In genomic region chr3:189537135-189537534, GRCh38 we compare ENCODE assay signal across 14 cellular contexts.
A peak's percentile ranks its signal among the peaks of the same experiment; 100 is the strongest.
DNase-seq lines count a peak whose midpoint lies in the region; ATAC-seq lines count a peak whose summit lies in the region.
"Had no signal": no experiment of that assay in that cellular context is flagged by ENCODE, and none has a peak within 500 bp of the region (broad histone marks: within the 10 kb centered on the region; RNA-seq: fewer than 3 reads in every experiment).

No MANE protein-coding gene starts in this region.

- no peak for DNase-seq in activated CD4-positive, CD25-positive, alpha-beta regulatory T cell treated with anti-CD3 and anti-CD28 coated beads, Interleukin-2, amount 50 U/mL, for 72 hours
- DNase-seq in activated naive CD4-positive, alpha-beta T cell treated with anti-CD3 and anti-CD28 coated beads, Interleukin-2, amount 50 U/mL, for 16 hours, result no peak
- DNase-seq in activated T-helper 2 cell treated with anti-CD3 and anti-CD28 coated beads, Interferon-gamma antibody, Interleukin-2, Interleukin-4, amounts not matched to agents 10 μg/mL and 5 μg/mL and 100 μg/mL, durations not matched to agents 14 hours and 24 hours and 36 hours (ENCODE audit: low spot score), result no peak
- DNase-seq in naive thymus-derived CD8-positive, alpha-beta T cell, result no peak
- no peak for DNase-seq in DMS153 (lab: John Stamatoyannopoulos, UW)
- DNase-seq: Caco-2; CD8-positive, alpha-beta T cell; DMS53; GF-D8; GOT3; H9 had no signal

- ATAC-seq in activated CD4-positive, CD25-positive, alpha-beta regulatory T cell treated with anti-CD3 and anti-CD28 coated beads, Interleukin-2, amount 50 U/mL, for 24 hours, result peak; percentile 28 to 53
- no peak for ATAC-seq in naive thymus-derived CD8-positive, alpha-beta T cell
- ATAC-seq: CD8-positive, alpha-beta T cell had no signal

- H3K4me3 Mint-ChIP-seq in activated naive CD4-positive, alpha-beta T cell treated with anti-CD3 and anti-CD28 coated beads, Interleukin-2, amount 50 U/mL, for 24 hours, result no peak overlapping the region
- no peak overlapping the region for H3K4me3 Mint-ChIP-seq in activated T-helper 2 cell treated with anti-CD3 and anti-CD28 coated beads, Interferon-gamma antibody, Interleukin-2, Interleukin-4, amounts not matched to agents 10 μg/mL and 5 μg/mL and 100 μg/mL, durations not matched to agents 14 hours and 24 hours and 36 hours (ENCODE audit: low read depth)
- no peak overlapping the region for H3K4me3 Mint-ChIP-seq in naive thymus-derived CD8-positive, alpha-beta T cell
- H3K4me3 Mint-ChIP-seq: CD14-positive monocyte; CD8-positive, alpha-beta T cell; H9 had no signal

- H3K27ac Mint-ChIP-seq in activated naive CD4-positive, alpha-beta T cell treated with anti-CD3 and anti-CD28 coated beads, Interleukin-2, amount 50 U/mL, for 24 hours, result peak overlapping the region; percentile 63
- peak overlapping the region; percentile 30 for H3K27ac Mint-ChIP-seq in activated T-helper 2 cell treated with anti-CD3 and anti-CD28 coated beads, Interferon-gamma antibody, Interleukin-2, Interleukin-4, amounts not matched to agents 10 μg/mL and 5 μg/mL and 100 μg/mL, durations not matched to agents 14 hours and 24 hours and 36 hours
- H3K27ac Mint-ChIP-seq in naive thymus-derived CD8-positive, alpha-beta T cell, result no peak overlapping the region
- H3K27ac Mint-ChIP-seq: CD14-positive monocyte; CD8-positive, alpha-beta T cell; H9 had no signal

- peaks cover 2% of the 10 kb centered on the region for H3K36me3 Mint-ChIP-seq in activated naive CD4-positive, alpha-beta T cell treated with anti-CD3 and anti-CD28 coated beads, Interleukin-2, amount 50 U/mL, for 24 hours
- H3K36me3 Mint-ChIP-seq in activated T-helper 2 cell treated with anti-CD3 and anti-CD28 coated beads, Interferon-gamma antibody, Interleukin-2, Interleukin-4, amounts not matched to agents 10 μg/mL and 5 μg/mL and 100 μg/mL, durations not matched to agents 14 hours and 24 hours and 36 hours (ENCODE audit: low read depth), result peaks cover 5% of the 10 kb centered on the region
- H3K36me3 Mint-ChIP-seq in naive thymus-derived CD8-positive, alpha-beta T cell, result peaks cover 0 to 13% (median 0%) of the 10 kb centered on the region in 3 donors
- H3K36me3 Mint-ChIP-seq: CD14-positive monocyte; CD8-positive, alpha-beta T cell had no signal

- H3K27me3 Mint-ChIP-seq in activated naive CD4-positive, alpha-beta T cell treated with anti-CD3 and anti-CD28 coated beads, Interleukin-2, amount 50 U/mL, for 24 hours, result no peaks in the 10 kb centered on the region
- H3K27me3 Mint-ChIP-seq in activated T-helper 2 cell treated with anti-CD3 and anti-CD28 coated beads, Interferon-gamma antibody, Interleukin-2, Interleukin-4, amounts not matched to agents 10 μg/mL and 5 μg/mL and 100 μg/mL, durations not matched to agents 14 hours and 24 hours and 36 hours (ENCODE audit: low read depth), result no peaks in the 10 kb centered on the region
- H3K27me3 Mint-ChIP-seq in naive thymus-derived CD8-positive, alpha-beta T cell, result peaks cover 0 to 6% (median 0%) of the 10 kb centered on the region in 5 donors

- POLR2A ChIA-PET in naive thymus-derived CD8-positive, alpha-beta T cell (lab: Charles Lee), result no interaction called here

- H3K4me1 Mint-ChIP-seq in activated naive CD4-positive, alpha-beta T cell treated with anti-CD3 and anti-CD28 coated beads, Interleukin-2, amount 50 U/mL, for 24 hours, result peaks cover 12% of the 10 kb centered on the region
- H3K4me1 Mint-ChIP-seq in activated T-helper 2 cell treated with anti-CD3 and anti-CD28 coated beads, Interferon-gamma antibody, Interleukin-2, Interleukin-4, amounts not matched to agents 10 μg/mL and 5 μg/mL and 100 μg/mL, durations not matched to agents 14 hours and 24 hours and 36 hours (ENCODE audit: low read depth), result peaks cover 23% of the 10 kb centered on the region
- peaks cover 0 to 7% (median 2%) of the 10 kb centered on the region in 4 donors for H3K4me1 Mint-ChIP-seq in naive thymus-derived CD8-positive, alpha-beta T cell
- H3K4me1 Mint-ChIP-seq: CD14-positive monocyte, H9 had no signal

- peaks cover 10% of the 10 kb centered on the region for H3K9me3 Mint-ChIP-seq in activated naive CD4-positive, alpha-beta T cell treated with anti-CD3 and anti-CD28 coated beads, Interleukin-2, amount 50 U/mL, for 24 hours
- peaks cover 34% of the 10 kb centered on the region for H3K9me3 Mint-ChIP-seq in activated T-helper 2 cell treated with anti-CD3 and anti-CD28 coated beads, Interferon-gamma antibody, Interleukin-2, Interleukin-4, amounts not matched to agents 10 μg/mL and 5 μg/mL and 100 μg/mL, durations not matched to agents 14 hours and 24 hours and 36 hours
- H3K9me3 Mint-ChIP-seq in naive thymus-derived CD8-positive, alpha-beta T cell, result peaks cover 0 to 9% (median 0%) of the 10 kb centered on the region in 9 donors
- H3K9me3 Mint-ChIP-seq: CD8-positive, alpha-beta T cell; H9 had no signal

- intact Hi-C loops in activated T-helper 2 cell treated with anti-CD3 and anti-CD28 coated beads, Interferon-gamma antibody, Interleukin-2, Interleukin-4, amounts not matched to agents 10 μg/mL and 5 μg/mL and 100 μg/mL, durations not matched to agents 14 hours and 24 hours and 36 hours (cut with micrococcal nuclease), result loop anchor here (1.0 to 10.0 kb wide), 3 partner anchors 8 to 408 kb away; no protein-coding TSS in a partner anchor

Comparison
In these comparisons a context has a peak if more than half of its experiments do, and no peak if none do; other contexts are left out.
1. ATAC-seq: peak in activated CD4-positive, CD25-positive, alpha-beta regulatory T cell treated with anti-CD3 and anti-CD28 coated beads, Interleukin-2, amount 50 U/mL, for 24 hours (2 of 2); none in naive thymus-derived CD8-positive, alpha-beta T cell (0 of 2).
2. H3K27ac Mint-ChIP-seq: peak in activated naive CD4-positive, alpha-beta T cell treated with anti-CD3 and anti-CD28 coated beads, Interleukin-2, amount 50 U/mL, for 24 hours (single experiment) and activated T-helper 2 cell treated with anti-CD3 and anti-CD28 coated beads, Interferon-gamma antibody, Interleukin-2, Interleukin-4, amounts not matched to agents 10 μg/mL and 5 μg/mL and 100 μg/mL, durations not matched to agents 14 hours and 24 hours and 36 hours (single experiment); none in naive thymus-derived CD8-positive, alpha-beta T cell (0 of 10).